Comparison of ENCODE assay signal across 1 cellular context in the genomic region with DNA sequence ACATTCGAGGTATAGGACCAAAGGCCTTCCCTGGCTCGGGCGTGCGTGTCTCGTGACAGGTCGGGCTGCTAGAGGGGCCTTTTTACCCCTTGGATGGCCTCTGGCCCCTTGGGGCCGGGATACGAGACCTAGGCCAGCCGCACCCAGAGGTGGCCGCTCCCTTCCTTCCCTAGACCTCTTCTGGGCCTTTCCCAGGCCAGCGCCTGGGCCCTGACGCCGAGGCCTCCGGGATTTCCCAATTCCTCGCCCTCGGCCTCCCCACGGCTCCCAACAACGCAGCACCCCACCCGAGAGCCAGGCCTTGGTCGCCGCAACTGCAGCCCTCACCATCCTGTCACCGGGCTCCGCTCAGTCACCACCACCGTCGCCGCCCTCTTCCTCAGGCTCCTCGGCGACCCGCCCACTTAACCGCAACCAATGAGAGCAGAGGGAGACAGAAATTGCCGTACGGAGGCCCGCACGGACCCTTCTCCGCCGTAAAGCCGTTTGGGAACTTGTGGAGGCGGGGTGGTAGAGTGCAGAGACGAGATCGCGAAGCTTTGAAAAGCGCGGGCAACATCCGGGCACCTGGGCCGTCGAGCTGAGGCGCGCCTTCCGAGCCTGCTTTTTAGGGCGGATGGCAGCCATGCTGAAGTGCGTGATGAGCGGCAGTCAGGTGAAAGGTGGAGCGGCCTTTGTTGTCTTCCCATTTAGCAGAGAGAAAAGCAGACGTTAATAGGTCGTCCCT.
TF ChIP-seq lines count a peak whose summit lies in the region.

RAD9B (plus strand) TSS at position 610 of the 727 bp plus-strand sequence; CDS start at position 617, 7 bp downstream.
VPS29 (minus strand) TSS at position 390 of the 727 bp plus-strand sequence; CDS start at position 330, 60 bp downstream.

TF ChIP-seq in HCT116, 20 proteins besides CTCF, POLR2A, EP300 and RAD21 (continued from another document):
- TF ChIP-seq TCF7L2 (IDR thresholded peaks at IDR 0.05; ENCODE audit: borderline replicate concordance, extremely low read depth, insufficient read depth, insufficient read length) (peak; percentile 49), ZNF274 (IDR thresholded peaks at IDR 0.05; ENCODE audit: low read depth, low read length) (no peak), EGR1 (IDR thresholded peaks at IDR 0.05; ENCODE audit: low read depth) (peak; percentile 81), EZH2 (IDR thresholded peaks at IDR 0.05) (no peak)
- TF ChIP-seq, protein P1, sequence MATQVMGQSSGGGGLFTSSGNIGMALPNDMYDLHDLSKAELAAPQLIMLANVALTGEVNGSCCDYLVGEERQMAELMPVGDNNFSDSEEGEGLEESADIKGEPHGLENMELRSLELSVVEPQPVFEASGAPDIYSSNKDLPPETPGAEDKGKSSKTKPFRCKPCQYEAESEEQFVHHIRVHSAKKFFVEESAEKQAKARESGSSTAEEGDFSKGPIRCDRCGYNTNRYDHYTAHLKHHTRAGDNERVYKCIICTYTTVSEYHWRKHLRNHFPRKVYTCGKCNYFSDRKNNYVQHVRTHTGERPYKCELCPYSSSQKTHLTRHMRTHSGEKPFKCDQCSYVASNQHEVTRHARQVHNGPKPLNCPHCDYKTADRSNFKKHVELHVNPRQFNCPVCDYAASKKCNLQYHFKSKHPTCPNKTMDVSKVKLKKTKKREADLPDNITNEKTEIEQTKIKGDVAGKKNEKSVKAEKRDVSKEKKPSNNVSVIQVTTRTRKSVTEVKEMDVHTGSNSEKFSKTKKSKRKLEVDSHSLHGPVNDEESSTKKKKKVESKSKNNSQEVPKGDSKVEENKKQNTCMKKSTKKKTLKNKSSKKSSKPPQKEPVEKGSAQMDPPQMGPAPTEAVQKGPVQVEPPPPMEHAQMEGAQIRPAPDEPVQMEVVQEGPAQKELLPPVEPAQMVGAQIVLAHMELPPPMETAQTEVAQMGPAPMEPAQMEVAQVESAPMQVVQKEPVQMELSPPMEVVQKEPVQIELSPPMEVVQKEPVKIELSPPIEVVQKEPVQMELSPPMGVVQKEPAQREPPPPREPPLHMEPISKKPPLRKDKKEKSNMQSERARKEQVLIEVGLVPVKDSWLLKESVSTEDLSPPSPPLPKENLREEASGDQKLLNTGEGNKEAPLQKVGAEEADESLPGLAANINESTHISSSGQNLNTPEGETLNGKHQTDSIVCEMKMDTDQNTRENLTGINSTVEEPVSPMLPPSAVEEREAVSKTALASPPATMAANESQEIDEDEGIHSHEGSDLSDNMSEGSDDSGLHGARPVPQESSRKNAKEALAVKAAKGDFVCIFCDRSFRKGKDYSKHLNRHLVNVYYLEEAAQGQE (IDR thresholded peaks at IDR 0.05; ENCODE audit: low read depth): no peak
